1 cellular context compared by ENCODE assay signal in genomic region chr11:119030329-119031047, GRCh38.
TF ChIP-seq lines count a peak whose summit lies in the region.

Gene SLC37A4, minus strand, starts transcription at chr11:119030877.

TF ChIP-seq in HepG2, 621 proteins besides CTCF, POLR2A, EP300 and RAD21 (continued from another document and continues in another):
- TF ChIP-seq HNF1A (IDR thresholded peaks at IDR 0.05; ENCODE audit: low read depth) (no peak), HNF1A (CRISPR knock-in tag; IDR thresholded peaks at IDR 0.05; ENCODE audit: borderline replicate concordance) (peak; percentile 56; the same call in 1 of the 2 replicates), MYNN (CRISPR knock-in tag; IDR thresholded peaks at IDR 0.05; ENCODE audit: low read depth) (peak; percentile 73; the same call in 1 of the 2 replicates), AKNA (CRISPR knock-in tag; IDR thresholded peaks at IDR 0.05; ENCODE audit: borderline replicate concordance) (no peak), ATF5 (CRISPR knock-in tag; IDR thresholded peaks at IDR 0.05; ENCODE audit: low read depth) (no peak), TOPORS (CRISPR knock-in tag; IDR thresholded peaks at IDR 0.05) (peak; percentile 31; the same call in 1 of the 2 replicates), DNMT3B (CRISPR knock-in tag; conservative IDR thresholded peaks at IDR 0.05) (peak; percentile 91; the same call in 1 of the 2 replicates), ZFP36 (IDR thresholded peaks at IDR 0.05; ENCODE audit: borderline replicate concordance, low read depth, low read length, partially characterized antibody) (no peak), HNRNPUL1 (IDR thresholded peaks at IDR 0.05; ENCODE audit: low read depth, low read length) (no peak), MEF2D (CRISPR knock-in tag; IDR thresholded peaks at IDR 0.05) (peak; percentile 68; the same call in 1 of the 2 replicates), ZNF784 (CRISPR knock-in tag; IDR thresholded peaks at IDR 0.05; ENCODE audit: borderline replicate concordance) (peak; percentile 29; the same call in 1 of the 2 replicates), LBX2 (CRISPR knock-in tag; IDR thresholded peaks at IDR 0.05; ENCODE audit: borderline replicate concordance) (no peak), RXRA (CRISPR knock-in tag; IDR thresholded peaks at IDR 0.05) (peak; percentile 67), ZFP1 (CRISPR knock-in tag; IDR thresholded peaks at IDR 0.05) (0 out of 2 replicates have a peak, but pooled peaks have one; percentile 7), CAMTA2 (CRISPR knock-in tag; IDR thresholded peaks at IDR 0.05; ENCODE audit: borderline replicate concordance) (no peak), KMT2A (CRISPR knock-in tag; IDR thresholded peaks at IDR 0.05) (peak; percentile 65), MTF1 (CRISPR knock-in tag; IDR thresholded peaks at IDR 0.05) (0 out of 2 replicates have a peak, but pooled peaks have one; percentile 50), ZNF7 (CRISPR knock-in tag; IDR thresholded peaks at IDR 0.05) (no peak), KAT8 (CRISPR knock-in tag; IDR thresholded peaks at IDR 0.05) (peak; percentile 69), ZNF687 (CRISPR knock-in tag; IDR thresholded peaks at IDR 0.05) (peak; percentile 93), ZNF296 (CRISPR knock-in tag; conservative IDR thresholded peaks at IDR 0.05) (no peak), CEBPB (IDR thresholded peaks at IDR 0.05; ENCODE audit: borderline replicate concordance, low read depth, low read length) (no peak), HDAC6 (IDR thresholded peaks at IDR 0.05; ENCODE audit: low read depth, low read length) (no peak), FOXC1 (CRISPR knock-in tag; IDR thresholded peaks at IDR 0.05; ENCODE audit: borderline replicate concordance) (peak; percentile 57; the same call in 1 of the 2 replicates), AHDC1 (CRISPR knock-in tag; IDR thresholded peaks at IDR 0.05; ENCODE audit: borderline replicate concordance) (no peak), ATF1 (CRISPR knock-in tag; IDR thresholded peaks at IDR 0.05) (no peak), ZKSCAN1 (IDR thresholded peaks at IDR 0.05; ENCODE audit: low read length) (no peak), STAT5B (CRISPR knock-in tag; IDR thresholded peaks at IDR 0.05) (no peak), ZKSCAN8 (CRISPR knock-in tag; IDR thresholded peaks at IDR 0.05; ENCODE audit: borderline replicate concordance) (peak; percentile 77; the same call in 1 of the 2 replicates), U2AF1 (optimal IDR thresholded peaks at IDR 0.05; ENCODE audit: low read depth, low read length) (no peak)
- TF ChIP-seq, protein P1, sequence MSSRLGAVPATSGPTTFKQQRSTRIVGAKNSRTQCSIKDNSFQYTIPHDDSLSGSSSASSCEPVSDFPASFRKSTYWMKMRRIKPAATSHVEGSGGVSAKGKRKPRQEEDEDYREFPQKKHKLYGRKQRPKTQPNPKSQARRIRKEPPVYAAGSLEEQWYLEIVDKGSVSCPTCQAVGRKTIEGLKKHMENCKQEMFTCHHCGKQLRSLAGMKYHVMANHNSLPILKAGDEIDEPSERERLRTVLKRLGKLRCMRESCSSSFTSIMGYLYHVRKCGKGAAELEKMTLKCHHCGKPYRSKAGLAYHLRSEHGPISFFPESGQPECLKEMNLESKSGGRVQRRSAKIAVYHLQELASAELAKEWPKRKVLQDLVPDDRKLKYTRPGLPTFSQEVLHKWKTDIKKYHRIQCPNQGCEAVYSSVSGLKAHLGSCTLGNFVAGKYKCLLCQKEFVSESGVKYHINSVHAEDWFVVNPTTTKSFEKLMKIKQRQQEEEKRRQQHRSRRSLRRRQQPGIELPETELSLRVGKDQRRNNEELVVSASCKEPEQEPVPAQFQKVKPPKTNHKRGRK (CRISPR knock-in tag; IDR thresholded peaks at IDR 0.05), result no peak
